ENCODE assay signal across 8 cellular contexts in the genomic region with DNA sequence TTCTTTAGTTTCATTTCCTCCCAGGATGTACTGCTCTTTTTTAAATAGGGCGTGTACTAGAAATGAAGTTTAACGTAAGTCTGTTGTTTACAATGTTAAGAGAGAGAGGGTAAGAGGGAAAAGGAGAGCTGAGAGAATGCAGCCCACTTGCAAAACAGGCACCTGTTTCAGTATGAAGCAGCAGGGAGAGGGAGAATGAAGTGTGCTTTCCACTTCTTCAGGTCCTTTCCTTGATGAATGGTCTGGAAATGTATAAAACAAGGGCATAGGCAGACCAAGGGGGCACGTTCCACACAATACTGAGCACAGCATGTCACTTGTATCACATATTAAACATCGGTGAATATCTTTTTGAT. TPM values are rescaled to one million over a fixed set of nuclear protein-coding genes. Genes with fewer than 3 reads are reported as not detected.
DNase-seq lines count a peak whose midpoint lies in the region; ATAC-seq and TF ChIP-seq lines count a peak whose summit lies in the region.

No MANE protein-coding gene starts in this region.

- H3K27me3 Mint-ChIP-seq in T-cell (no peaks in the 10 kb centered on the region), glutamatergic neuron (ENCODE audit: unreplicated experiment) (peaks cover 22% of the 10 kb centered on the region), progenitor cell of endocrine pancreas (peaks cover 76% of the 10 kb centered on the region)

- H3K4me3 Mint-ChIP-seq in T-cell (peak overlapping the region; percentile 93 to 100 (median 96)), glutamatergic neuron (ENCODE audit: unreplicated experiment) (peak overlapping the region; percentile 87), progenitor cell of endocrine pancreas (ENCODE audit: low read depth) (no peak overlapping the region)

- ATAC-seq in GM18520 (IDR thresholded peaks at IDR 0.05; ENCODE audit: unreplicated experiment) (peak; percentile 33), HG02588 (IDR thresholded peaks at IDR 0.05; ENCODE audit: unreplicated experiment) (peak; percentile 63), T-cell (replicated peaks in 1 of 4) (peak; percentile 62 to 70 (median 65)), HG03442 (IDR thresholded peaks at IDR 0.05; ENCODE audit: unreplicated experiment) (no peak)

- H3K4me1 Mint-ChIP-seq in T-cell (peaks cover 38 to 56% (median 51%) of the 10 kb centered on the region in 3 donors), glutamatergic neuron (ENCODE audit: low read depth, unreplicated experiment) (peaks cover 15% of the 10 kb centered on the region), progenitor cell of endocrine pancreas (ENCODE audit: low read depth) (no peaks in the 10 kb centered on the region)

- CTCF ChIA-PET in T-cell (lab: Charles Lee) = interaction anchor here in 1 of 2 donors (2.7 kb wide), 1 partner anchor 53 kb away, joined by 12 read pairs; no protein-coding TSS in a partner anchor

- H3K36me3 Mint-ChIP-seq in T-cell = peaks cover 33% of the 10 kb centered on the region
- peaks cover 5% of the 10 kb centered on the region for H3K36me3 Mint-ChIP-seq in glutamatergic neuron (ENCODE audit: unreplicated experiment)
- H3K36me3 Mint-ChIP-seq in progenitor cell of endocrine pancreas (ENCODE audit: insufficient read depth) = no peaks in the 10 kb centered on the region

- POLR2A ChIA-PET in T-cell (lab: Charles Lee) = interaction anchor here in 1 of 2 donors (0.5 to 1.4 kb wide), 5 partner anchors 10 to 546 kb away, joined by 3 to 6 read pairs (median 4); no protein-coding TSS in a partner anchor

- peak in 33 of 34 experiments; percentile 19 to 75 (median 53) for DNase-seq in T-cell
- DNase-seq in glutamatergic neuron = no peak
- no peak for DNase-seq in medulla oblongata (ENCODE audit: extremely low spot score)
- DNase-seq in putamen (ENCODE audit: low spot score) = no peak
- no peak for DNase-seq in progenitor cell of endocrine pancreas (ENCODE audit: low spot score, unreplicated experiment)

- H3K27ac Mint-ChIP-seq in T-cell (peak overlapping the region; percentile 94 to 100), glutamatergic neuron (ENCODE audit: unreplicated experiment) (no peak overlapping the region), progenitor cell of endocrine pancreas (no peak overlapping the region)

- H3K9me3 Mint-ChIP-seq in T-cell (no peaks in the 10 kb centered on the region), glutamatergic neuron (ENCODE audit: unreplicated experiment) (peaks cover 14% of the 10 kb centered on the region), progenitor cell of endocrine pancreas (ENCODE audit: low read depth) (no peaks in the 10 kb centered on the region)

- TF ChIP-seq CTCF in glutamatergic neuron (IDR thresholded peaks at IDR 0.05; ENCODE audit: partially characterized antibody, unreplicated experiment) (no peak), progenitor cell of endocrine pancreas (IDR thresholded peaks at IDR 0.05; ENCODE audit: unreplicated experiment) (no peak)

RNA-seq across cellular contexts. Expression of a gene that starts 2.0 kb away (rescaled TPM):
- total RNA-seq in T-cell = 100 to 1,000 TPM; 101 to 125 (median 110) TPM
- 2.7 TPM for total RNA-seq in glutamatergic neuron (ENCODE audit: unreplicated experiment)
- 0.72 and 0.75 TPM in 2 replicates for total RNA-seq in progenitor cell of endocrine pancreas

Comparison
In these comparisons a context has a peak if more than half of its experiments do, and no peak if none do; other contexts are left out.
1. DNase-seq: peak in T-cell (33 of 34); none in glutamatergic neuron (single experiment), medulla oblongata (single experiment), putamen (single experiment) and progenitor cell of endocrine pancreas (single experiment).
2. H3K27ac Mint-ChIP-seq: peak in T-cell (2 of 2); none in glutamatergic neuron (single experiment) and progenitor cell of endocrine pancreas (single experiment).
3. RNA of a gene that starts 2.0 kb away (total RNA-seq): 101 to 125 TPM in T-cell; 2.7 TPM in glutamatergic neuron (single experiment) and 0.72 to 0.75 TPM in progenitor cell of endocrine pancreas; every median in the first group is over 10 times any median in the second.